ENCODE assay signal across 27 cellular contexts in genomic region chr11:1082728-1083620, GRCh38. TPM values are rescaled to one million over a fixed set of nuclear protein-coding genes. Genes with fewer than 3 reads are reported as not detected.
DNase-seq lines count a peak whose midpoint lies in the region; ATAC-seq, FAIRE-seq and TF ChIP-seq lines count a peak whose summit lies in the region.
"Had no signal": no experiment of that assay in that cellular context is flagged by ENCODE, and none has a peak within 500 bp of the region (broad histone marks: within the 10 kb centered on the region; RNA-seq: fewer than 3 reads in every experiment).

No MANE protein-coding gene starts in this region.

- no peaks in the 10 kb centered on the region for H3K9me3 Mint-ChIP-seq in stimulated activated effector memory CD8-positive, alpha-beta T cell treated with anti-CD3 and anti-CD28 coated beads, Interleukin-12 subunit alpha, Interleukin-12 subunit beta, amount 100 ng/mL, for 72 hours
- H3K9me3 Mint-ChIP-seq in activated naive CD4-positive, alpha-beta T cell treated with anti-CD3 and anti-CD28 coated beads for 36 hours = no peaks in the 10 kb centered on the region
- H3K9me3 Mint-ChIP-seq: activated naive CD4-positive, alpha-beta T cell treated with anti-CD3 and anti-CD28 coated beads, Interleukin-2, amount 10 ng/mL, durations not matched to agents 7 days and 5 days; activated T-cell treated with anti-CD3 and anti-CD28 coated beads, Interleukin-2, amount 50 U/mL, for 4 hours; HFFc6; nephron progenitor cell; T-helper 1 cell treated with Interleukin-12 subunit alpha and Interleukin-12 subunit beta and Interleukin-4 antibody, amounts not matched to agents 30 μg/mL and 1 μg/mL, for 36 hours had no signal

- no peak for TF ChIP-seq CTCF in K562 (IDR thresholded peaks at IDR 0.05 in 2 of 3, conservative IDR thresholded peaks at IDR 0.05 in 1 of 3; ENCODE audit: insufficient read depth in 2 of 3, low read depth in 1 of 3, low read length in 3 of 3)
- TF ChIP-seq CTCF in right lobe of liver (IDR thresholded peaks at IDR 0.05) = no peak

- no peaks in the 10 kb centered on the region for H3K27me3 Mint-ChIP-seq in activated naive CD4-positive, alpha-beta T cell treated with anti-CD3 and anti-CD28 coated beads for 36 hours (ENCODE audit: low read depth)
- H3K27me3 Mint-ChIP-seq: activated naive CD4-positive, alpha-beta T cell treated with anti-CD3 and anti-CD28 coated beads, Interleukin-2, amount 10 ng/mL, durations not matched to agents 7 days and 5 days had no signal

- H3K4me2 ChIP-seq in K562 (ENCODE audit: insufficient read depth, low read length) = no peak overlapping the region
- H3K4me2 ChIP-seq: BLaER1, PC-9 had no signal

- H3K4me3 ChIP-seq in K562 (no peak overlapping the region), right lobe of liver (no peak overlapping the region)
- H3K4me3 ChIP-seq: ascending aorta, BLaER1, esophagus muscularis mucosa, gastrocnemius medialis, PC-9, SJCRH30 had no signal

- no peaks in the 10 kb centered on the region for H3K9me1 ChIP-seq in K562 (ENCODE audit: control insufficient read depth, insufficient read depth, low read length)

- H3K9ac ChIP-seq in K562 (ENCODE audit: insufficient read depth in 1 of 2, low read depth in 2 of 2, low read length in 2 of 2) = no peak overlapping the region
- H3K9ac ChIP-seq: BLaER1 had no signal

- H3K9me3 ChIP-seq in K562 (replicated peaks; ENCODE audit: control insufficient read depth, insufficient read depth, low read depth, low read length) = no peaks in the 10 kb centered on the region
- H3K9me3 ChIP-seq in right lobe of liver = no peaks in the 10 kb centered on the region
- H3K9me3 ChIP-seq: ascending aorta, BLaER1, esophagus muscularis mucosa, gastrocnemius medialis, SJCRH30 had no signal

- no peak for FAIRE-seq in K562 (lab: Jason Lieb, UNC)
- FAIRE-seq: A204.1, D721Med had no signal

- H3K27me3 ChIP-seq in K562 (ENCODE audit: control insufficient read depth in 2 of 2, insufficient read depth in 2 of 2, low read length in 2 of 2) (peaks cover 8 to 43% of the 10 kb centered on the region in 2 experiments; a peak in 4 of 5 replicates), right lobe of liver (no peaks in the 10 kb centered on the region)
- H3K27me3 ChIP-seq: ascending aorta, BLaER1, SJCRH30 had no signal

- DNase-seq in activated CD4-positive, CD25-positive, alpha-beta regulatory T cell treated with anti-CD3 and anti-CD28 coated beads, Interleukin-2, amount 50 U/mL, for 72 hours = peak; percentile 23
- DNase-seq in K562 (ENCODE audit: extremely low read depth in 1 of 4, low spot score in 3 of 4) = no peak
- peak; percentile 15 to 49 (median 43) for DNase-seq in right lobe of liver
- DNase-seq in stimulated activated effector memory CD8-positive, alpha-beta T cell treated with anti-CD3 and anti-CD28 coated beads, Interleukin-12 subunit alpha, Interleukin-12 subunit beta, amount 100 ng/mL, for 72 hours (ENCODE audit: low spot score in 2 of 2) = no peak
- DNase-seq in cerebellum (ENCODE audit: low spot score) = no peak
- no peak for DNase-seq in activated naive CD4-positive, alpha-beta T cell treated with anti-CD3 and anti-CD28 coated beads for 36 hours
- DNase-seq: activated CD8-positive, alpha-beta T cell treated with anti-CD3 and anti-CD28 coated beads, Interleukin-2, amount 10 ng/mL, durations not matched to agents 7 days and 5 days; activated naive CD4-positive, alpha-beta T cell treated with anti-CD3 and anti-CD28 coated beads, Interleukin-2, amount 10 ng/mL, durations not matched to agents 7 days and 5 days; effector CD4-positive, alpha-beta T cell; gastrocnemius medialis; HFFc6; kidney glomerular epithelial cell; NCI-H1417; nephron progenitor cell had no signal

- no peaks in the 10 kb centered on the region for H3K36me3 ChIP-seq in K562 (ENCODE audit: control insufficient read depth, insufficient read depth, low read length)
- H3K36me3 ChIP-seq in right lobe of liver = no peaks in the 10 kb centered on the region
- H3K36me3 ChIP-seq: ascending aorta, BLaER1, esophagus muscularis mucosa, gastrocnemius medialis, SJCRH30 had no signal

- no peaks in the 10 kb centered on the region for H3K79me2 ChIP-seq in K562 (ENCODE audit: control insufficient read depth, insufficient read depth, low read length)

- no peak overlapping the region for H3K4me3 Mint-ChIP-seq in stimulated activated effector memory CD8-positive, alpha-beta T cell treated with anti-CD3 and anti-CD28 coated beads, Interleukin-12 subunit alpha, Interleukin-12 subunit beta, amount 100 ng/mL, for 72 hours
- no peak overlapping the region for H3K4me3 Mint-ChIP-seq in activated naive CD4-positive, alpha-beta T cell treated with anti-CD3 and anti-CD28 coated beads for 36 hours
- H3K4me3 Mint-ChIP-seq: activated CD8-positive, alpha-beta T cell treated with anti-CD3 and anti-CD28 coated beads, Interleukin-2, amount 10 ng/mL, durations not matched to agents 7 days and 5 days; activated naive CD4-positive, alpha-beta T cell treated with anti-CD3 and anti-CD28 coated beads, Interleukin-2, amount 10 ng/mL, durations not matched to agents 7 days and 5 days; activated T-cell treated with anti-CD3 and anti-CD28 coated beads, Interleukin-2, amount 50 U/mL, for 4 hours; HFFc6; nephron progenitor cell; T-helper 1 cell treated with Interleukin-12 subunit alpha and Interleukin-12 subunit beta and Interleukin-4 antibody, amounts not matched to agents 30 μg/mL and 1 μg/mL, for 36 hours had no signal

- no peaks in the 10 kb centered on the region for H3K4me1 Mint-ChIP-seq in stimulated activated effector memory CD8-positive, alpha-beta T cell treated with anti-CD3 and anti-CD28 coated beads, Interleukin-12 subunit alpha, Interleukin-12 subunit beta, amount 100 ng/mL, for 72 hours
- H3K4me1 Mint-ChIP-seq in activated naive CD4-positive, alpha-beta T cell treated with anti-CD3 and anti-CD28 coated beads for 36 hours (ENCODE audit: low read depth) = no peaks in the 10 kb centered on the region
- H3K4me1 Mint-ChIP-seq: activated naive CD4-positive, alpha-beta T cell treated with anti-CD3 and anti-CD28 coated beads, Interleukin-2, amount 10 ng/mL, durations not matched to agents 7 days and 5 days; nephron progenitor cell had no signal

- TF ChIP-seq EP300 in K562 (IDR thresholded peaks at IDR 0.05; ENCODE audit: low read length) = no peak

- POLR2A ChIA-PET in K562 (lab: Yijun Ruan, JAX) = interaction anchor here (0.6 to 0.7 kb wide), 4 partner anchors 29 to 145 kb away, joined by 3 to 4 read pairs (median 3); no protein-coding TSS in a partner anchor

- intact Hi-C loops in K562 (cut with micrococcal nuclease) = no loop called here
- intact Hi-C loops in right lobe of liver (cut with DNase I) = no loop called here
- intact Hi-C loops in activated naive CD4-positive, alpha-beta T cell treated with anti-CD3 and anti-CD28 coated beads for 36 hours (cut with micrococcal nuclease) = no loop called here

- no peak for TF ChIP-seq RAD21 in K562 (CRISPR knock-in tag; conservative IDR thresholded peaks at IDR 0.05 in 1 of 2, IDR thresholded peaks at IDR 0.05 in 1 of 2)

- no peak overlapping the region for H3K27ac Mint-ChIP-seq in stimulated activated effector memory CD8-positive, alpha-beta T cell treated with anti-CD3 and anti-CD28 coated beads, Interleukin-12 subunit alpha, Interleukin-12 subunit beta, amount 100 ng/mL, for 72 hours
- no peak overlapping the region for H3K27ac Mint-ChIP-seq in activated naive CD4-positive, alpha-beta T cell treated with anti-CD3 and anti-CD28 coated beads for 36 hours
- H3K27ac Mint-ChIP-seq: activated CD8-positive, alpha-beta T cell treated with anti-CD3 and anti-CD28 coated beads, Interleukin-2, amount 10 ng/mL, durations not matched to agents 7 days and 5 days; activated naive CD4-positive, alpha-beta T cell treated with anti-CD3 and anti-CD28 coated beads, Interleukin-2, amount 10 ng/mL, durations not matched to agents 7 days and 5 days; HFFc6; nephron progenitor cell; T-helper 1 cell treated with Interleukin-12 subunit alpha and Interleukin-12 subunit beta and Interleukin-4 antibody, amounts not matched to agents 30 μg/mL and 1 μg/mL, for 36 hours had no signal

- H3K4me1 ChIP-seq in K562 (replicated peaks in 1 of 2; ENCODE audit: control insufficient read depth in 2 of 2, insufficient read depth in 2 of 2, low read length in 2 of 2) (peaks cover 0 to 22% of the 10 kb centered on the region in 2 experiments; a peak in 2 of 5 replicates), right lobe of liver (no peaks in the 10 kb centered on the region)
- H3K4me1 ChIP-seq: ascending aorta, BLaER1, esophagus muscularis mucosa, gastrocnemius medialis had no signal

- H2AFZ ChIP-seq in K562 (ENCODE audit: low read depth, low read length) = no peak overlapping the region
- H2AFZ ChIP-seq: PC-9 had no signal

- no peak for ATAC-seq in activated CD4-positive, CD25-positive, alpha-beta regulatory T cell treated with anti-CD3 and anti-CD28 coated beads, Interleukin-2, amount 50 U/mL, for 24 hours
- ATAC-seq in K562 (no peak), right lobe of liver (peak in 1 of 4 donors; percentile 11), HG03432 (IDR thresholded peaks at IDR 0.05; ENCODE audit: unreplicated experiment) (no peak)
- ATAC-seq in stimulated activated effector memory CD8-positive, alpha-beta T cell treated with anti-CD3 and anti-CD28 coated beads, Interleukin-12 subunit alpha, Interleukin-12 subunit beta, amount 100 ng/mL, for 72 hours = peak; percentile 7
- ATAC-seq: activated CD8-positive, alpha-beta T cell treated with anti-CD3 and anti-CD28 coated beads, Interleukin-2, amount 10 ng/mL, durations not matched to agents 7 days and 5 days; activated T-cell treated with anti-CD3 and anti-CD28 coated beads, Interleukin-2, amount 50 U/mL, for 4 hours; gastrocnemius medialis had no signal

- no peak overlapping the region for H3K27ac ChIP-seq in K562 (ENCODE audit: extremely low read depth, low read depth, low read length)
- no peak overlapping the region for H3K27ac ChIP-seq in right lobe of liver
- H3K27ac ChIP-seq: ascending aorta, BLaER1, esophagus muscularis mucosa, gastrocnemius medialis, PC-9, SJCRH30 had no signal

- no peaks in the 10 kb centered on the region for H3K36me3 Mint-ChIP-seq in stimulated activated effector memory CD8-positive, alpha-beta T cell treated with anti-CD3 and anti-CD28 coated beads, Interleukin-12 subunit alpha, Interleukin-12 subunit beta, amount 100 ng/mL, for 72 hours
- H3K36me3 Mint-ChIP-seq in activated naive CD4-positive, alpha-beta T cell treated with anti-CD3 and anti-CD28 coated beads for 36 hours (ENCODE audit: low read depth) = no peaks in the 10 kb centered on the region
- H3K36me3 Mint-ChIP-seq: activated naive CD4-positive, alpha-beta T cell treated with anti-CD3 and anti-CD28 coated beads, Interleukin-2, amount 10 ng/mL, durations not matched to agents 7 days and 5 days had no signal

- TF ChIP-seq POLR2A in K562 (conservative IDR thresholded peaks at IDR 0.05) = no peak
- TF ChIP-seq POLR2A in right lobe of liver (IDR thresholded peaks at IDR 0.05) = no peak

- BruUV-seq in K562 (replicated peaks; lab: Mats Ljungman, UMichigan) = no TSS peak

- no peaks in the 10 kb centered on the region for H4K20me1 ChIP-seq in K562 (replicated peaks; ENCODE audit: control insufficient read depth, insufficient read depth, low read length)
- H4K20me1 ChIP-seq: BLaER1 had no signal

- CTCF ChIA-PET in K562 (lab: Yijun Ruan, JAX; ENCODE audit: low intra/inter-chr PET ratio) = no interaction called here
- CTCF ChIA-PET in activated naive CD4-positive, alpha-beta T cell treated with anti-CD3 and anti-CD28 coated beads for 36 hours (lab: Charles Lee) = no interaction called here

- 4% methylated on average over 28 of the region's 33 CpGs for WGBS in K562 (ENCODE audit: insufficient coverage, low coverage, missing lambda C conversion rate)
- WGBS in right lobe of liver (ENCODE audit: insufficient coverage, low coverage, low lambda C conversion rate, missing lambda C conversion rate) = 37% methylated on average over 3 of the region's 33 CpGs

- in situ Hi-C loops in K562 (cut with MboI) = no loop called here

RNA-seq across cellular contexts. Expression of gene MUC2, which starts 8.3 kb away (rescaled TPM):
- total RNA-seq in K562 (2011; cell fraction: chromatin; rRNA removed; ENCODE audit: low replicate concordance) = 0.05 and 0.49 TPM in 2 replicates
- total RNA-seq in K562 (2011; cell fraction: nucleolus; rRNA removed) = under 0.01 TPM in 1 of 2 replicates, not detected in the other
- total RNA-seq in K562 (2011; cell fraction: nucleoplasm; rRNA removed) = 0.08 and 0.59 TPM in 2 replicates
- total RNA-seq in K562 (2014; rRNA removed) (not detected in 2 replicates), K562 (2014; rRNA removed; fragmentation: Illumina TruSeq; extraction: Trizol) (not detected in 2 replicates), K562 (2015; rRNA removed; fragmentation: Illumina TruSeq; extraction: Trizol) (not detected in 2 replicates), K562 (2021) (0.18 and 0.38 TPM in 2 replicates), right lobe of liver (under 1 TPM in 1 of 6 experiments, not detected in 5; 0.04 TPM), cerebellum (1.5 TPM)
- polyA plus RNA-seq in K562 (2011; rRNA removed) (not detected in 2 replicates), K562 (2014; fragmentation: Illumina TruSeq; extraction: Trizol) (under 0.01 TPM in 1 of 2 replicates, not detected in the other), K562 (2014; fragmentation: Nextera tagmentation; extraction: Ambion mirVana) (not detected), K562 (2014; rRNA removed) (not detected in 2 replicates)
- not detected in 2 replicates for polyA plus RNA-seq in K562 (2011; cell fraction: cytosol; rRNA removed)
- polyA plus RNA-seq in K562 (2011; cell fraction: nucleus; rRNA removed) = not detected in 2 replicates
- polyA plus RNA-seq in K562 (2012) = 0.04 TPM in 1 of 2 replicates, not detected in the other
- polyA minus RNA-seq in K562 (2011; rRNA and poly(A)+ RNA removed) = not detected in 2 replicates
- not detected in 2 replicates for polyA minus RNA-seq in K562 (2011; cell fraction: cytosol; rRNA and poly(A)+ RNA removed)
- not detected in 2 replicates for polyA minus RNA-seq in K562 (2011; cell fraction: nucleus; rRNA and poly(A)+ RNA removed)
- total RNA-seq in activated naive CD4-positive, alpha-beta T cell treated with anti-CD3 and anti-CD28 coated beads for 36 hours = not detected
- total RNA-seq: activated CD8-positive, alpha-beta T cell treated with anti-CD3 and anti-CD28 coated beads, Interleukin-2, amount 10 ng/mL, durations not matched to agents 7 days and 5 days; urinary bladder had no signal

RNA-seq across cellular contexts. Expression of gene MUC6, which starts 46.5 kb away (rescaled TPM):
- not detected in 2 replicates for total RNA-seq in K562 (2011; cell fraction: chromatin; rRNA removed; ENCODE audit: low replicate concordance)
- not detected in 2 replicates for total RNA-seq in K562 (2011; cell fraction: nucleolus; rRNA removed)
- total RNA-seq in K562 (2011; cell fraction: nucleoplasm; rRNA removed) = not detected in 2 replicates
- not detected in 2 replicates for total RNA-seq in K562 (2014; rRNA removed)
- not detected in 2 replicates for total RNA-seq in K562 (2014; rRNA removed; fragmentation: Illumina TruSeq; extraction: Trizol)
- total RNA-seq in K562 (2015; rRNA removed; fragmentation: Illumina TruSeq; extraction: Trizol) = not detected in 2 replicates
- 0.16 TPM in 1 of 2 replicates, not detected in the other for total RNA-seq in K562 (2021)
- polyA plus RNA-seq in K562 (2011; rRNA removed) = not detected in 2 replicates
- not detected in 2 replicates for polyA plus RNA-seq in K562 (2011; cell fraction: cytosol; rRNA removed)
- not detected in 2 replicates for polyA plus RNA-seq in K562 (2011; cell fraction: nucleus; rRNA removed)
- 0.03 and 0.06 TPM in 2 replicates for polyA plus RNA-seq in K562 (2012)
- polyA plus RNA-seq in K562 (2014; fragmentation: Illumina TruSeq; extraction: Trizol) = not detected in 2 replicates
- not detected for polyA plus RNA-seq in K562 (2014; fragmentation: Nextera tagmentation; extraction: Ambion mirVana)
- 0.01 TPM in 1 of 2 replicates, not detected in the other for polyA plus RNA-seq in K562 (2014; rRNA removed)
- polyA minus RNA-seq in K562 (2011; rRNA and poly(A)+ RNA removed) = not detected in 2 replicates
- not detected in 2 replicates for polyA minus RNA-seq in K562 (2011; cell fraction: cytosol; rRNA and poly(A)+ RNA removed)
- polyA minus RNA-seq in K562 (2011; cell fraction: nucleus; rRNA and poly(A)+ RNA removed) = not detected in 2 replicates
- total RNA-seq in right lobe of liver = 1 to 10 TPM in 2 of 6 experiments, under 1 TPM in 4; 0.31 to 2.1 (median 0.72) TPM
- under 0.01 TPM for total RNA-seq in cerebellum
- total RNA-seq in activated naive CD4-positive, alpha-beta T cell treated with anti-CD3 and anti-CD28 coated beads for 36 hours = not detected
- total RNA-seq: activated CD8-positive, alpha-beta T cell treated with anti-CD3 and anti-CD28 coated beads, Interleukin-2, amount 10 ng/mL, durations not matched to agents 7 days and 5 days; ascending aorta; esophagus muscularis mucosa; gastrocnemius medialis; HFFc6; SJCRH30; subcutaneous adipose tissue; urinary bladder had no signal
- polyA plus RNA-seq: urinary bladder had no signal

Comparison
In these comparisons a context has a peak if more than half of its experiments do, and no peak if none do; other contexts are left out.
1. DNase-seq: peak in activated CD4-positive, CD25-positive, alpha-beta regulatory T cell treated with anti-CD3 and anti-CD28 coated beads, Interleukin-2, amount 50 U/mL, for 72 hours (single experiment) and right lobe of liver (3 of 3); none in K562 (0 of 4), stimulated activated effector memory CD8-positive, alpha-beta T cell treated with anti-CD3 and anti-CD28 coated beads, Interleukin-12 subunit alpha, Interleukin-12 subunit beta, amount 100 ng/mL, for 72 hours (0 of 2), cerebellum (single experiment) and activated naive CD4-positive, alpha-beta T cell treated with anti-CD3 and anti-CD28 coated beads for 36 hours (single experiment).